In genomic region chr17:81717049-81717765, GRCh38 we compare ENCODE assay signal across 24 cellular contexts.
"Had no signal": no experiment of that assay in that cellular context is flagged by ENCODE, and none has a peak within 500 bp of the region (broad histone marks: within the 10 kb centered on the region; RNA-seq: fewer than 3 reads in every experiment).

No MANE protein-coding gene starts in this region.

- H3K27me3 ChIP-seq: colonic mucosa, esophagus squamous epithelium, right lobe of liver, testis had no signal

- H3K4me2 ChIP-seq: smooth muscle cell had no signal

- H3K9me3 ChIP-seq: colonic mucosa, esophagus squamous epithelium, lower lobe of right lung, right lobe of liver, testis, tibial artery had no signal

- H3K4me3 ChIP-seq: colonic mucosa, esophagus squamous epithelium, lower lobe of right lung, right lobe of liver, smooth muscle cell, testis, tibial artery had no signal

- H3K9ac ChIP-seq: parathyroid adenoma had no signal

- H2AFZ ChIP-seq: parathyroid adenoma had no signal

- H3K36me3 ChIP-seq: colonic mucosa, lower lobe of right lung had no signal

- DNase-seq: colonic mucosa; effector CD8-positive, alpha-beta T cell; endodermal cell; esophagus squamous epithelium; hypothalamus; immature natural killer cell; islet precursor cell; left ventricle myocardium superior; naive thymus-derived CD8-positive, alpha-beta T cell; nephron progenitor cell; nucleus accumbens; stimulated activated CD4-positive, alpha-beta T cell treated with anti-CD3 and anti-CD28 coated beads, Interleukin-12 subunit alpha, Interleukin-12 subunit beta, amount 100 ng/mL, for 4 hours; stimulated activated CD4-positive, alpha-beta T cell treated with anti-CD3 and anti-CD28 coated beads, Interleukin-2, amount 100 ng/mL, for 24 hours; stimulated activated CD4-positive, alpha-beta T cell treated with anti-CD3 and anti-CD28 coated beads, Interleukin-4, amount 100 ng/mL, for 24 hours; stimulated activated naive CD8-positive, alpha-beta T cell treated with anti-CD3 and anti-CD28 coated beads, Interleukin-15, Interleukin-2, amounts not matched to agents 100 U/mL and 50 U/mL, for 24 hours; testis; tibial artery had no signal

- H3K27ac ChIP-seq: colonic mucosa, epithelial cell of prostate, esophagus squamous epithelium, lower lobe of right lung, parathyroid adenoma, right lobe of liver, testis, tibial artery had no signal

- ATAC-seq: left ventricle myocardium superior; lower lobe of right lung; naive thymus-derived CD8-positive, alpha-beta T cell; right lobe of liver; stimulated activated memory B cell treated with anti-CD40 and anti-IgM and Interleukin-4, amounts not matched to agents 10 μg/mL and 1 μg/mL and 100 μg/mL, for 72 hours; stimulated activated naive CD8-positive, alpha-beta T cell treated with anti-CD3 and anti-CD28 coated beads, Interleukin-15, Interleukin-2, amounts not matched to agents 100 U/mL and 50 U/mL, for 24 hours had no signal

- FAIRE-seq: frontal cortex had no signal
